8 cellular contexts compared by ENCODE assay signal in genomic region chrX:47129157-47129878, GRCh38. TPM values are rescaled to one million over a fixed set of nuclear protein-coding genes. Genes with fewer than 3 reads are reported as not detected.
A peak's percentile ranks its signal among the peaks of the same experiment; 100 is the strongest.
DNase-seq lines count a peak whose midpoint lies in the region; ATAC-seq and TF ChIP-seq lines count a peak whose summit lies in the region.

No MANE protein-coding gene starts in this region.

- intact Hi-C loops in dendritic cell treated with granulocyte-macrophage colony-stimulating factor and Interleukin-4, amounts not matched to agents 40 ng/mL and 50 ng/mL, for 4 days (cut with micrococcal nuclease), result loop anchor here (2.0 kb wide), 1 partner anchor 15 kb away; the partner anchor contains the start of genes NDUFB11 and RBM10
- intact Hi-C loops in left lung (cut with DNase I), result no loop called here

- no peak for TF ChIP-seq CTCF in left lung (IDR thresholded peaks at IDR 0.05)

- no peaks in the 10 kb centered on the region for H3K36me3 Mint-ChIP-seq in activated CD4-positive, alpha-beta T cell treated with anti-CD3 and anti-CD28 coated beads, Interleukin-2, amount 10 ng/mL, durations not matched to agents 7 days and 5 days (ENCODE audit: low read depth)
- H3K36me3 Mint-ChIP-seq in dendritic cell treated with granulocyte-macrophage colony-stimulating factor and Interleukin-4, amounts not matched to agents 40 ng/mL and 50 ng/mL, for 4 days (ENCODE audit: low read depth), result peaks cover 6% of the 10 kb centered on the region

- peak overlapping the region; percentile 56 to 73 (median 63) for H3K4me3 ChIP-seq in BLaER1 treated with 17β-estradiol and CSF1 and Interleukin-3, amounts not matched to agents 10 nM and 100 nM
- H3K4me3 ChIP-seq in left lung, result peak overlapping the region; percentile 36 to 49

- peaks cover 0 to 10% (median 0%) of the 10 kb centered on the region in 11 experiments; a peak in 2 of 22 replicates for H3K27me3 ChIP-seq in BLaER1 treated with 17β-estradiol and CSF1 and Interleukin-3, amounts not matched to agents 10 nM and 100 nM
- peaks cover 0 to 3% of the 10 kb centered on the region in 2 donors for H3K27me3 ChIP-seq in left lung

- POLR2A ChIA-PET in activated CD4-positive, alpha-beta T cell treated with anti-CD3 and anti-CD28 coated beads, Interleukin-2, amount 10 ng/mL, durations not matched to agents 7 days and 5 days (lab: Charles Lee), result interaction anchor here (0.6 kb wide), 1 partner anchor 65 kb away, joined by 3 read pairs; no protein-coding TSS in a partner anchor

- H3K27me3 Mint-ChIP-seq in activated CD4-positive, alpha-beta T cell treated with anti-CD3 and anti-CD28 coated beads, Interleukin-2, amount 10 ng/mL, durations not matched to agents 7 days and 5 days, result no peaks in the 10 kb centered on the region
- H3K27me3 Mint-ChIP-seq in dendritic cell treated with granulocyte-macrophage colony-stimulating factor and Interleukin-4, amounts not matched to agents 40 ng/mL and 50 ng/mL, for 4 days, result no peaks in the 10 kb centered on the region

- peak overlapping the region; percentile 98 for H3K27ac Mint-ChIP-seq in activated CD4-positive, alpha-beta T cell treated with anti-CD3 and anti-CD28 coated beads, Interleukin-2, amount 10 ng/mL, durations not matched to agents 7 days and 5 days
- H3K27ac Mint-ChIP-seq in dendritic cell treated with granulocyte-macrophage colony-stimulating factor and Interleukin-4, amounts not matched to agents 40 ng/mL and 50 ng/mL, for 4 days, result peak overlapping the region; percentile 98

- peak overlapping the region; percentile 93 for H3K4me3 Mint-ChIP-seq in activated CD4-positive, alpha-beta T cell treated with anti-CD3 and anti-CD28 coated beads, Interleukin-2, amount 10 ng/mL, durations not matched to agents 7 days and 5 days
- peak overlapping the region; percentile 95 for H3K4me3 Mint-ChIP-seq in dendritic cell treated with granulocyte-macrophage colony-stimulating factor and Interleukin-4, amounts not matched to agents 40 ng/mL and 50 ng/mL, for 4 days

- H3K9ac ChIP-seq in BLaER1 treated with 17β-estradiol and CSF1 and Interleukin-3, amounts not matched to agents 10 nM and 100 nM, result peak overlapping the region; percentile 66 to 81 (median 75)

- peaks cover 0 to 11% (median 5%) of the 10 kb centered on the region in 10 experiments; a peak in 10 of 20 replicates for H3K4me1 ChIP-seq in BLaER1 treated with 17β-estradiol and CSF1 and Interleukin-3, amounts not matched to agents 10 nM and 100 nM
- H3K4me1 ChIP-seq in left lung, result no peaks in the 10 kb centered on the region

- H3K4me1 Mint-ChIP-seq in activated CD4-positive, alpha-beta T cell treated with anti-CD3 and anti-CD28 coated beads, Interleukin-2, amount 10 ng/mL, durations not matched to agents 7 days and 5 days, result peaks cover 10% of the 10 kb centered on the region
- no peaks in the 10 kb centered on the region for H3K4me1 Mint-ChIP-seq in dendritic cell treated with granulocyte-macrophage colony-stimulating factor and Interleukin-4, amounts not matched to agents 40 ng/mL and 50 ng/mL, for 4 days (ENCODE audit: low read depth)

- peak overlapping the region in 7 of 11 experiments; percentile 3 to 58 (median 38); a peak in 9 of 22 replicates for H3K4me2 ChIP-seq in BLaER1 treated with 17β-estradiol and CSF1 and Interleukin-3, amounts not matched to agents 10 nM and 100 nM

- peaks cover 0 to 3% (median 0%) of the 10 kb centered on the region in 11 experiments; a peak in 1 of 22 replicates for H4K20me1 ChIP-seq in BLaER1 treated with 17β-estradiol and CSF1 and Interleukin-3, amounts not matched to agents 10 nM and 100 nM

- peak overlapping the region; percentile 32 to 83 (median 69); a peak in 20 of 22 replicates for H3K27ac ChIP-seq in BLaER1 treated with 17β-estradiol and CSF1 and Interleukin-3, amounts not matched to agents 10 nM and 100 nM
- H3K27ac ChIP-seq in left lung, result peak overlapping the region; percentile 82

- peak; percentile 91 for ATAC-seq in GM19328 (IDR thresholded peaks at IDR 0.05; ENCODE audit: unreplicated experiment)
- ATAC-seq in HG03469 (IDR thresholded peaks at IDR 0.05; ENCODE audit: unreplicated experiment), result peak; percentile 97
- ATAC-seq in left lung, result peak; percentile 95

- DNase-seq in NCI-H526 (lab: John Stamatoyannopoulos, UW) (peak; percentile 95 to 97), left lung (peak; percentile 77 to 87)
- peak; percentile 90 for DNase-seq in activated CD4-positive, alpha-beta T cell treated with anti-CD3 and anti-CD28 coated beads, Interleukin-2, amount 10 ng/mL, durations not matched to agents 7 days and 5 days
- peak; percentile 79 for DNase-seq in stimulated activated CD4-positive, alpha-beta T cell treated with anti-CD3 and anti-CD28 coated beads, Interleukin-2, amount 100 ng/mL, for 4 hours (ENCODE audit: low read depth)

- H3K9me3 ChIP-seq in BLaER1 treated with 17β-estradiol and CSF1 and Interleukin-3, amounts not matched to agents 10 nM and 100 nM (replicated peaks in 1 of 11), result no peaks in the 10 kb centered on the region
- H3K9me3 ChIP-seq in left lung, result no peaks in the 10 kb centered on the region

- H3K36me3 ChIP-seq in BLaER1 treated with 17β-estradiol and CSF1 and Interleukin-3, amounts not matched to agents 10 nM and 100 nM, result no peaks in the 10 kb centered on the region
- H3K36me3 ChIP-seq in left lung, result no peaks in the 10 kb centered on the region

- H3K9me3 Mint-ChIP-seq in activated CD4-positive, alpha-beta T cell treated with anti-CD3 and anti-CD28 coated beads, Interleukin-2, amount 10 ng/mL, durations not matched to agents 7 days and 5 days, result no peaks in the 10 kb centered on the region
- H3K9me3 Mint-ChIP-seq in dendritic cell treated with granulocyte-macrophage colony-stimulating factor and Interleukin-4, amounts not matched to agents 40 ng/mL and 50 ng/mL, for 4 days, result no peaks in the 10 kb centered on the region

- CTCF ChIA-PET in activated CD4-positive, alpha-beta T cell treated with anti-CD3 and anti-CD28 coated beads, Interleukin-2, amount 10 ng/mL, durations not matched to agents 7 days and 5 days (lab: Charles Lee), result interaction anchor here (0.6 to 1.6 kb wide), 3 partner anchors 10 to 221 kb away, joined by 3 to 7 read pairs (median 3); partner anchors contain the start of genes NDUFB11 and RBM10

RNA-seq across cellular contexts. Expression of gene NDUFB11, which starts 15.2 kb away (rescaled TPM):
- 100 to 1,000 TPM; 109 to 111 TPM for total RNA-seq in activated CD4-positive, alpha-beta T cell treated with anti-CD3 and anti-CD28 coated beads, Interleukin-2, amount 10 ng/mL, durations not matched to agents 7 days and 5 days
- 10 to 100 TPM; 58.5 to 80.4 TPM for total RNA-seq in left lung

RNA-seq across cellular contexts. Expression of gene RBM10, which starts 15.7 kb away (rescaled TPM):
- 10 to 100 TPM; 59.0 to 59.2 TPM for total RNA-seq in activated CD4-positive, alpha-beta T cell treated with anti-CD3 and anti-CD28 coated beads, Interleukin-2, amount 10 ng/mL, durations not matched to agents 7 days and 5 days
- 10 to 100 TPM; 31.6 to 32.2 TPM for total RNA-seq in left lung

RNA-seq across cellular contexts. Expression of gene RGN, which starts 51.1 kb away (rescaled TPM):
- total RNA-seq in activated CD4-positive, alpha-beta T cell treated with anti-CD3 and anti-CD28 coated beads, Interleukin-2, amount 10 ng/mL, durations not matched to agents 7 days and 5 days, result not detected
- 10 to 100 TPM in 1 of 2 donors, 1 to 10 TPM in 1; 4.1 to 16.2 TPM for total RNA-seq in left lung

Comparison
In these comparisons a context has a peak if more than half of its experiments do, and no peak if none do; other contexts are left out.
1. Peak in every context shown above with its lines: DNase-seq, ATAC-seq, H3K4me3 ChIP-seq and H3K27ac ChIP-seq.
2. RNA of gene RGN, which starts 51.1 kb away (total RNA-seq): 4.1 to 16.2 TPM in left lung; not detected in activated CD4-positive, alpha-beta T cell treated with anti-CD3 and anti-CD28 coated beads, Interleukin-2, amount 10 ng/mL, durations not matched to agents 7 days and 5 days; every median in the first group is over 4 times any median in the second.